1 cellular context compared by ENCODE assay signal in genomic region chr17:30225919-30226553, GRCh38.
A peak's percentile ranks its signal among the peaks of the same experiment; 100 is the strongest.
TF ChIP-seq lines count a peak whose summit lies in the region.

No MANE protein-coding gene starts in this region.

TF ChIP-seq in HepG2, 621 proteins besides CTCF, POLR2A, EP300 and RAD21 (continued from another document and continues in another):
- TF ChIP-seq HNF4G (IDR thresholded peaks at IDR 0.05; ENCODE audit: borderline replicate concordance, low read depth, low read length) (no peak), HNF4G (CRISPR knock-in tag; IDR thresholded peaks at IDR 0.05; ENCODE audit: borderline replicate concordance, low read depth) (peak; percentile 81; the same call in 1 of the 2 replicates), FOXJ3 (CRISPR knock-in tag; IDR thresholded peaks at IDR 0.05; ENCODE audit: borderline replicate concordance) (peak; percentile 56; the same call in 1 of the 2 replicates), ERF (CRISPR knock-in tag; IDR thresholded peaks at IDR 0.05) (peak; percentile 25; the same call in 1 of the 2 replicates), ATF7 (IDR thresholded peaks at IDR 0.05) (0 out of 2 replicates have a peak, but pooled peaks have one; percentile 2), ATF7 (CRISPR knock-in tag; IDR thresholded peaks at IDR 0.05) (peak; percentile 18; the same call in 1 of the 2 replicates), PRPF4 (IDR thresholded peaks at IDR 0.05; ENCODE audit: low read depth, low read length, poor library complexity, severe bottlenecking) (no peak), ARNT2 (CRISPR knock-in tag; IDR thresholded peaks at IDR 0.05; ENCODE audit: low read depth) (peak; percentile 44; the same call in 1 of the 2 replicates), ZBTB20 (CRISPR knock-in tag; IDR thresholded peaks at IDR 0.05; ENCODE audit: borderline replicate concordance, low read depth) (no peak), FOSL1 (CRISPR knock-in tag; IDR thresholded peaks at IDR 0.05; ENCODE audit: borderline replicate concordance) (peak; percentile 19; the same call in 1 of the 2 replicates), PPARG (CRISPR knock-in tag; conservative IDR thresholded peaks at IDR 0.05) (peak; percentile 79), DRAP1 (CRISPR knock-in tag; IDR thresholded peaks at IDR 0.05) (peak; percentile 46; the same call in 1 of the 2 replicates), MIER2 (CRISPR knock-in tag; IDR thresholded peaks at IDR 0.05) (0 out of 2 replicates have a peak, but pooled peaks have one; percentile 10), ZMYM4 (CRISPR knock-in tag; IDR thresholded peaks at IDR 0.05) (0 out of 2 replicates have a peak, but pooled peaks have one; percentile 39), GATAD2A (CRISPR knock-in tag; IDR thresholded peaks at IDR 0.05) (peak; percentile 94), RXRB (CRISPR knock-in tag; IDR thresholded peaks at IDR 0.05; ENCODE audit: borderline replicate concordance) (peak; percentile 74; the same call in 1 of the 2 replicates), FOXC1 (CRISPR knock-in tag; IDR thresholded peaks at IDR 0.05; ENCODE audit: borderline replicate concordance) (0 out of 2 replicates have a peak, but pooled peaks have one; percentile 33), MIXL1 (CRISPR knock-in tag; IDR thresholded peaks at IDR 0.05) (peak; percentile 82), ARID5B (CRISPR knock-in tag; IDR thresholded peaks at IDR 0.05) (peak; percentile 81), YEATS4 (CRISPR knock-in tag; IDR thresholded peaks at IDR 0.05; ENCODE audit: borderline replicate concordance) (0 out of 2 replicates have a peak, but pooled peaks have one; percentile 23), HNF4A (CRISPR knock-in tag; IDR thresholded peaks at IDR 0.05) (peak; percentile 91), KDM6A (CRISPR knock-in tag; IDR thresholded peaks at IDR 0.05; ENCODE audit: low read depth) (peak; percentile 73), ELF1 (CRISPR knock-in tag; IDR thresholded peaks at IDR 0.05) (no peak), ZNF121 (CRISPR knock-in tag; IDR thresholded peaks at IDR 0.05) (peak; percentile 27; the same call in 1 of the 2 replicates), ZBTB7B (CRISPR knock-in tag; IDR thresholded peaks at IDR 0.05) (no peak), TOE1 (CRISPR knock-in tag; IDR thresholded peaks at IDR 0.05) (no peak), ISL2 (CRISPR knock-in tag; IDR thresholded peaks at IDR 0.05) (peak; percentile 80), RCOR2 (CRISPR knock-in tag; IDR thresholded peaks at IDR 0.05) (peak; percentile 71; the same call in 1 of the 2 replicates), NR2F6 (IDR thresholded peaks at IDR 0.05) (peak; percentile 91), NR2F6 (CRISPR knock-in tag; IDR thresholded peaks at IDR 0.05) (peak; percentile 85), HHEX (CRISPR knock-in tag; IDR thresholded peaks at IDR 0.05) (peak; percentile 59; the same call in 1 of the 2 replicates), TARDBP (CRISPR knock-in tag; IDR thresholded peaks at IDR 0.05) (peak; percentile 26; the same call in 1 of the 2 replicates), STAT5B (CRISPR knock-in tag; IDR thresholded peaks at IDR 0.05) (no peak), TBL1XR1 (IDR thresholded peaks at IDR 0.05; ENCODE audit: borderline replicate concordance, low read length, partially characterized antibody) (peak; percentile 17), ZNF607 (CRISPR knock-in tag; IDR thresholded peaks at IDR 0.05; ENCODE audit: borderline replicate concordance) (0 out of 2 replicates have a peak, but pooled peaks have one; percentile 27), RARA (CRISPR knock-in tag; IDR thresholded peaks at IDR 0.05) (peak; percentile 81), BCL6 (CRISPR knock-in tag; IDR thresholded peaks at IDR 0.05) (peak; percentile 88), TCF7 (IDR thresholded peaks at IDR 0.05; ENCODE audit: low read depth) (peak; percentile 88), GFI1 (CRISPR knock-in tag; IDR thresholded peaks at IDR 0.05; ENCODE audit: borderline replicate concordance) (peak; percentile 77), NCOR1 (IDR thresholded peaks at IDR 0.05; ENCODE audit: borderline replicate concordance, low read length) (peak; percentile 87), HDAC2 (CRISPR knock-in tag; IDR thresholded peaks at IDR 0.05) (peak; percentile 57; the same call in 1 of the 2 replicates), ZNF687 (CRISPR knock-in tag; IDR thresholded peaks at IDR 0.05) (peak; percentile 57), MLLT10 (CRISPR knock-in tag; IDR thresholded peaks at IDR 0.05) (no peak)
- TF ChIP-seq, protein P1, sequence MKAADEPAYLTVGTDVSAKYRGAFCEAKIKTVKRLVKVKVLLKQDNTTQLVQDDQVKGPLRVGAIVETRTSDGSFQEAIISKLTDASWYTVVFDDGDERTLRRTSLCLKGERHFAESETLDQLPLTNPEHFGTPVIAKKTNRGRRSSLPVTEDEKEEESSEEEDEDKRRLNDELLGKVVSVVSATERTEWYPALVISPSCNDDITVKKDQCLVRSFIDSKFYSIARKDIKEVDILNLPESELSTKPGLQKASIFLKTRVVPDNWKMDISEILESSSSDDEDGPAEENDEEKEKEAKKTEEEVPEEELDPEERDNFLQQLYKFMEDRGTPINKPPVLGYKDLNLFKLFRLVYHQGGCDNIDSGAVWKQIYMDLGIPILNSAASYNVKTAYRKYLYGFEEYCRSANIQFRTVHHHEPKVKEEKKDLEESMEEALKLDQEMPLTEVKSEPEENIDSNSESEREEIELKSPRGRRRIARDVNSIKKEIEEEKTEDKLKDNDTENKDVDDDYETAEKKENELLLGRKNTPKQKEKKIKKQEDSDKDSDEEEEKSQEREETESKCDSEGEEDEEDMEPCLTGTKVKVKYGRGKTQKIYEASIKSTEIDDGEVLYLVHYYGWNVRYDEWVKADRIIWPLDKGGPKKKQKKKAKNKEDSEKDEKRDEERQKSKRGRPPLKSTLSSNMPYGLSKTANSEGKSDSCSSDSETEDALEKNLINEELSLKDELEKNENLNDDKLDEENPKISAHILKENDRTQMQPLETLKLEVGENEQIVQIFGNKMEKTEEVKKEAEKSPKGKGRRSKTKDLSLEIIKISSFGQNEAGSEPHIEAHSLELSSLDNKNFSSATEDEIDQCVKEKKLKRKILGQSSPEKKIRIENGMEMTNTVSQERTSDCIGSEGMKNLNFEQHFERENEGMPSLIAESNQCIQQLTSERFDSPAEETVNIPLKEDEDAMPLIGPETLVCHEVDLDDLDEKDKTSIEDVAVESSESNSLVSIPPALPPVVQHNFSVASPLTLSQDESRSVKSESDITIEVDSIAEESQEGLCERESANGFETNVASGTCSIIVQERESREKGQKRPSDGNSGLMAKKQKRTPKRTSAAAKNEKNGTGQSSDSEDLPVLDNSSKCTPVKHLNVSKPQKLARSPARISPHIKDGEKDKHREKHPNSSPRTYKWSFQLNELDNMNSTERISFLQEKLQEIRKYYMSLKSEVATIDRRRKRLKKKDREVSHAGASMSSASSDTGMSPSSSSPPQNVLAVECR (CRISPR knock-in tag; IDR thresholded peaks at IDR 0.05; ENCODE audit: borderline replicate concordance) = peak; percentile 55; the same call in 1 of the 2 replicates
- TF ChIP-seq, protein P2, sequence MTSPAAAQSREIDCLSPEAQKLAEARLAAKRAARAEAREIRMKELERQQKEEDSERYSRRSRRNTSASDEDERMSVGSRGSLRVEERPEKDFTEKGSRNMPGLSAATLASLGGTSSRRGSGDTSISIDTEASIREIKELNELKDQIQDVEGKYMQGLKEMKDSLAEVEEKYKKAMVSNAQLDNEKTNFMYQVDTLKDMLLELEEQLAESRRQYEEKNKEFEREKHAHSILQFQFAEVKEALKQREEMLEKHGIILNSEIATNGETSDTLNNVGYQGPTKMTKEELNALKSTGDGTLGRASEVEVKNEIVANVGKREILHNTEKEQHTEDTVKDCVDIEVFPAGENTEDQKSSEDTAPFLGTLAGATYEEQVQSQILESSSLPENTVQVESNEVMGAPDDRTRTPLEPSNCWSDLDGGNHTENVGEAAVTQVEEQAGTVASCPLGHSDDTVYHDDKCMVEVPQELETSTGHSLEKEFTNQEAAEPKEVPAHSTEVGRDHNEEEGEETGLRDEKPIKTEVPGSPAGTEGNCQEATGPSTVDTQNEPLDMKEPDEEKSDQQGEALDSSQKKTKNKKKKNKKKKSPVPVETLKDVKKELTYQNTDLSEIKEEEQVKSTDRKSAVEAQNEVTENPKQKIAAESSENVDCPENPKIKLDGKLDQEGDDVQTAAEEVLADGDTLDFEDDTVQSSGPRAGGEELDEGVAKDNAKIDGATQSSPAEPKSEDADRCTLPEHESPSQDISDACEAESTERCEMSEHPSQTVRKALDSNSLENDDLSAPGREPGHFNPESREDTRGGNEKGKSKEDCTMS (CRISPR knock-in tag; conservative IDR thresholded peaks at IDR 0.05) = no peak
- TF ChIP-seq, protein P3, sequence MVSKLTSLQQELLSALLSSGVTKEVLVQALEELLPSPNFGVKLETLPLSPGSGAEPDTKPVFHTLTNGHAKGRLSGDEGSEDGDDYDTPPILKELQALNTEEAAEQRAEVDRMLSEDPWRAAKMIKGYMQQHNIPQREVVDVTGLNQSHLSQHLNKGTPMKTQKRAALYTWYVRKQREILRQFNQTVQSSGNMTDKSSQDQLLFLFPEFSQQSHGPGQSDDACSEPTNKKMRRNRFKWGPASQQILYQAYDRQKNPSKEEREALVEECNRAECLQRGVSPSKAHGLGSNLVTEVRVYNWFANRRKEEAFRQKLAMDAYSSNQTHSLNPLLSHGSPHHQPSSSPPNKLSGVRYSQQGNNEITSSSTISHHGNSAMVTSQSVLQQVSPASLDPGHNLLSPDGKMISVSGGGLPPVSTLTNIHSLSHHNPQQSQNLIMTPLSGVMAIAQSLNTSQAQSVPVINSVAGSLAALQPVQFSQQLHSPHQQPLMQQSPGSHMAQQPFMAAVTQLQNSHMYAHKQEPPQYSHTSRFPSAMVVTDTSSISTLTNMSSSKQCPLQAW (CRISPR knock-in tag; IDR thresholded peaks at IDR 0.05) = 0 out of 2 replicates have a peak, but pooled peaks have one; percentile 73
- TF ChIP-seq, protein P4, sequence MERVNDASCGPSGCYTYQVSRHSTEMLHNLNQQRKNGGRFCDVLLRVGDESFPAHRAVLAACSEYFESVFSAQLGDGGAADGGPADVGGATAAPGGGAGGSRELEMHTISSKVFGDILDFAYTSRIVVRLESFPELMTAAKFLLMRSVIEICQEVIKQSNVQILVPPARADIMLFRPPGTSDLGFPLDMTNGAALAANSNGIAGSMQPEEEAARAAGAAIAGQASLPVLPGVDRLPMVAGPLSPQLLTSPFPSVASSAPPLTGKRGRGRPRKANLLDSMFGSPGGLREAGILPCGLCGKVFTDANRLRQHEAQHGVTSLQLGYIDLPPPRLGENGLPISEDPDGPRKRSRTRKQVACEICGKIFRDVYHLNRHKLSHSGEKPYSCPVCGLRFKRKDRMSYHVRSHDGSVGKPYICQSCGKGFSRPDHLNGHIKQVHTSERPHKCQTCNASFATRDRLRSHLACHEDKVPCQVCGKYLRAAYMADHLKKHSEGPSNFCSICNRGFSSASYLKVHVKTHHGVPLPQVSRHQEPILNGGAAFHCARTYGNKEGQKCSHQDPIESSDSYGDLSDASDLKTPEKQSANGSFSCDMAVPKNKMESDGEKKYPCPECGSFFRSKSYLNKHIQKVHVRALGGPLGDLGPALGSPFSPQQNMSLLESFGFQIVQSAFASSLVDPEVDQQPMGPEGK (CRISPR knock-in tag; IDR thresholded peaks at IDR 0.05) = 0 out of 2 replicates have a peak, but pooled peaks have one; percentile 20
